35 cellular contexts compared by ENCODE assay signal in the genomic region with DNA sequence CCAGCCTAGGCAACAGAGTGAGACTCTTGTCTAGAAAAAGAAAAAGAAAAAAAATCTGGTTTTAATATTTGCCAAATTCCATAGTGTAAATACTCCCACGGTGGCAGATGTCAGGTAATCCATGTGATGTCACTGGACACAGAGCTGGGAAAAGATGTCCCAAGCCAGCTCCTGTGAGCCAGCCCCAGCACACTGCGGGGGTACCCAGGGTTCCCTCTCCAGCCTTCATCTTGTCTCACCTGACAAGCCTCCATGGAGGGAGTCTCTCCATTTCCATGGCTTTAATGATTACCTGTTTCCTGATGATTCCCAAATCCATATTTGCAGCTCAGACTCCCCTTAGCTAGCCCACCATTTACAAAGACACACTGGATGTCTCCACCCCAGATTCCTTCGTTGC. TPM values are rescaled to one million over a fixed set of nuclear protein-coding genes. Genes with fewer than 3 reads are reported as not detected.
"Had no signal": no experiment of that assay in that cellular context is flagged by ENCODE, and none has a peak within 500 bp of the region (broad histone marks: within the 10 kb centered on the region; RNA-seq: fewer than 3 reads in every experiment).

No MANE protein-coding gene starts in this region.

- H3K9me3 Mint-ChIP-seq: activated naive CD4-positive, alpha-beta T cell treated with anti-CD3 and anti-CD28 coated beads, Interleukin-2, amount 10 ng/mL, durations not matched to agents 7 days and 5 days; natural killer cell treated with Interleukin-12 subunit alpha and Interleukin-12 subunit beta and Interleukin-15 and Interleukin-18, amount 100 ng/mL, for 72 hours; stimulated activated naive CD8-positive, alpha-beta T cell treated with anti-CD3 and anti-CD28 coated beads, Interleukin-15, Interleukin-2, amounts not matched to agents 100 ng/mL and 50 ng/mL, for 24 hours had no signal

- H3K4me3 Mint-ChIP-seq: activated naive CD4-positive, alpha-beta T cell treated with anti-CD3 and anti-CD28 coated beads, Interleukin-2, amount 10 ng/mL, durations not matched to agents 7 days and 5 days; activated naive CD8-positive, alpha-beta T cell treated with anti-CD3 and anti-CD28 coated beads, Interleukin-2, amount 10 ng/mL, durations not matched to agents 7 days and 5 days; activated T-cell treated with anti-CD3 and anti-CD28 coated beads, Interleukin-2, amount 50 U/mL, for 72 hours; endodermal cell; natural killer cell treated with Interleukin-12 subunit alpha and Interleukin-12 subunit beta and Interleukin-15 and Interleukin-18, amount 100 ng/mL, for 72 hours; stimulated activated naive CD8-positive, alpha-beta T cell treated with anti-CD3 and anti-CD28 coated beads, Interleukin-15, Interleukin-2, amounts not matched to agents 100 ng/mL and 50 ng/mL, for 24 hours; T-cell had no signal

- H3K4me1 Mint-ChIP-seq: endodermal cell had no signal

- H3K36me3 Mint-ChIP-seq: activated naive CD4-positive, alpha-beta T cell treated with anti-CD3 and anti-CD28 coated beads, Interleukin-2, amount 10 ng/mL, durations not matched to agents 7 days and 5 days; natural killer cell treated with Interleukin-12 subunit alpha and Interleukin-12 subunit beta and Interleukin-15 and Interleukin-18, amount 100 ng/mL, for 72 hours; T-cell had no signal

- ATAC-seq: activated T-cell treated with anti-CD3 and anti-CD28 coated beads, Interleukin-2, amount 50 U/mL, for 72 hours; esophagus mucosa; foreskin keratinocyte; heart left ventricle; left lung; lower lobe of right lung; mucosa of descending colon; natural killer cell treated with Interleukin-12 subunit alpha and Interleukin-12 subunit beta and Interleukin-15 and Interleukin-18, amount 100 ng/mL, for 72 hours; right lobe of liver; T-cell had no signal

- H3K27me3 Mint-ChIP-seq: natural killer cell treated with Interleukin-12 subunit alpha and Interleukin-12 subunit beta and Interleukin-15 and Interleukin-18, amount 100 ng/mL, for 72 hours had no signal

- DNase-seq: activated CD4-positive, alpha-beta T cell treated with anti-CD3 and anti-CD28 coated beads for 4 hours; activated CD4-positive, alpha-beta T cell treated with anti-CD3 and anti-CD28 coated beads, Interleukin-2, amount 50 U/mL, for 4 hours; activated naive CD4-positive, alpha-beta T cell treated with anti-CD3 and anti-CD28 coated beads, Interleukin-2, amount 10 ng/mL, durations not matched to agents 7 days and 5 days; activated naive CD8-positive, alpha-beta T cell treated with anti-CD3 and anti-CD28 coated beads, Interleukin-2, amount 10 ng/mL, durations not matched to agents 7 days and 5 days; activated T-cell treated with anti-CD3 and anti-CD28 coated beads, Interleukin-2, amount 50 U/mL, for 72 hours; brain microvascular endothelial cell; foreskin keratinocyte; hypothalamus; kidney glomerular epithelial cell; left lung; lower lobe of right lung; mesendoderm; mucosa of descending colon; stimulated activated CD4-positive, alpha-beta T cell treated with anti-CD3 and anti-CD28 coated beads, Interleukin-12 subunit alpha, Interleukin-12 subunit beta, amount 100 ng/mL, for 4 hours; stimulated activated CD4-positive, alpha-beta T cell treated with anti-CD3 and anti-CD28 coated beads, Interleukin-4, amount 100 ng/mL, for 1 hour; T-cell; trophoblast cell had no signal

- H3K27ac Mint-ChIP-seq: activated naive CD4-positive, alpha-beta T cell treated with anti-CD3 and anti-CD28 coated beads, Interleukin-2, amount 10 ng/mL, durations not matched to agents 7 days and 5 days; activated naive CD8-positive, alpha-beta T cell treated with anti-CD3 and anti-CD28 coated beads, Interleukin-2, amount 10 ng/mL, durations not matched to agents 7 days and 5 days; activated T-cell treated with anti-CD3 and anti-CD28 coated beads, Interleukin-2, amount 50 U/mL, for 72 hours; endodermal cell; progenitor cell of endocrine pancreas; stimulated activated naive CD8-positive, alpha-beta T cell treated with anti-CD3 and anti-CD28 coated beads, Interleukin-15, Interleukin-2, amounts not matched to agents 100 ng/mL and 50 ng/mL, for 24 hours; T-cell had no signal

RNA-seq across cellular contexts. Expression of gene CD300LB, which starts 4.6 kb away (rescaled TPM):
- total RNA-seq: activated naive CD8-positive, alpha-beta T cell treated with anti-CD3 and anti-CD28 coated beads, Interleukin-2, amount 10 ng/mL, durations not matched to agents 7 days and 5 days; activated T-cell treated with anti-CD3 and anti-CD28 coated beads, Interleukin-2, amount 50 U/mL, for 72 hours; ascending aorta; cardiac septum; cerebellum; endodermal cell; esophagus mucosa; foreskin keratinocyte; myocyte; osteoblast; progenitor cell of endocrine pancreas; renal cortical epithelial cell; skeletal muscle tissue; T-cell; T-helper 2 cell treated with Interferon-gamma antibody and Interleukin-4, amounts not matched to agents 100 ng/mL and 5 ng/mL, for 36 hours had no signal

RNA-seq across cellular contexts. Expression of gene CD300C, which starts 19.2 kb away (rescaled TPM):
- total RNA-seq: ascending aorta, cerebellum, endodermal cell, foreskin keratinocyte, myocyte, osteoblast, progenitor cell of endocrine pancreas, vagina had no signal

RNA-seq across cellular contexts. Expression of gene CD300H, which starts 40.6 kb away (rescaled TPM):
- total RNA-seq: activated naive CD8-positive, alpha-beta T cell treated with anti-CD3 and anti-CD28 coated beads, Interleukin-2, amount 10 ng/mL, durations not matched to agents 7 days and 5 days; activated T-cell treated with anti-CD3 and anti-CD28 coated beads, Interleukin-2, amount 50 U/mL, for 72 hours; ascending aorta; cardiac septum; cerebellum; endodermal cell; esophagus mucosa; foreskin keratinocyte; mucosa of descending colon; myocyte; natural killer cell treated with Interleukin-12 subunit alpha and Interleukin-12 subunit beta and Interleukin-15 and Interleukin-18, amount 100 ng/mL, for 72 hours; osteoblast; progenitor cell of endocrine pancreas; renal cortical epithelial cell; skeletal muscle tissue; subcutaneous adipose tissue; T-cell; T-helper 2 cell treated with Interferon-gamma antibody and Interleukin-4, amounts not matched to agents 100 ng/mL and 5 ng/mL, for 36 hours; thoracic aorta; vagina had no signal
